In the genomic region with DNA sequence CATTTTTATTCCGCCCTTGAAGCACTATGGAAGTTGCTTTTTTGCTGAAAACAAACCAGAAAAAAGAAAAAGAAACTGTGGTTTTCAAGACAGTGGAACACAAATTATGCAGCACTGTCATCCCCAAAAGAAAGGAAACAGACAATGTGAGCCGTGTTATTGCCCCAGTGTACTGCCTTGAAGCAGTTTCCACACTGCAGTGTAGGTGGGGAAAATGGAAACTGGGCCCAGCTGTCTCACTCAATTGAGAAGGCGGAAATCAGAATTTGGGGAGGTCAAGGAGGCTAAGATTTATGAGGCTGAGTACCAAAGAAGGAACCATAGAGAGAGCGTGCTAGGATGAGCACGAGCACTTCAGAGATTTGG, we compare ENCODE assay signal across 16 cellular contexts. TPM values are rescaled to one million over a fixed set of nuclear protein-coding genes. Genes with fewer than 3 reads are reported as not detected.
DNase-seq lines count a peak whose midpoint lies in the region; ATAC-seq and TF ChIP-seq lines count a peak whose summit lies in the region.
"Had no signal": no experiment of that assay in that cellular context is flagged by ENCODE, and none has a peak within 500 bp of the region (broad histone marks: within the 10 kb centered on the region; RNA-seq: fewer than 3 reads in every experiment).

No MANE protein-coding gene starts in this region.

- peak overlapping the region; percentile 57 for H3K4ac ChIP-seq in IMR-90 (ENCODE audit: low read depth, low read length)

- H3K36me3 ChIP-seq in IMR-90 (ENCODE audit: control insufficient read depth, insufficient read depth, low read length) = peaks cover 11% of the 10 kb centered on the region
- peaks cover 0 to 48% (median 25%) of the 10 kb centered on the region in 4 donors for H3K36me3 ChIP-seq in esophagus muscularis mucosa

- no peak overlapping the region for H2BK5ac ChIP-seq in IMR-90 (ENCODE audit: low read depth, low read length, poor library complexity, severe bottlenecking)

- H3K36me3 Mint-ChIP-seq in activated T-cell treated with anti-CD3 and anti-CD28 coated beads, Interleukin-2, amount 50 U/mL, for 24 hours (ENCODE audit: low read depth) = peaks cover 54% of the 10 kb centered on the region
- peaks cover 24% of the 10 kb centered on the region for H3K36me3 Mint-ChIP-seq in activated T-helper 17 cell treated with anti-CD3 and anti-CD28 coated beads, Interleukin-2, amount 50 U/mL, for 72 hours (ENCODE audit: low read depth)

- H3K56ac ChIP-seq in IMR-90 (ENCODE audit: extremely low read depth, insufficient read depth, low read length) = no peak overlapping the region

- no peak for TF ChIP-seq EP300 in esophagus muscularis mucosa (IDR thresholded peaks at IDR 0.05)

- H4K5ac ChIP-seq in IMR-90 (ENCODE audit: low read depth, low read length) = no peak overlapping the region

- H3K4me3 Mint-ChIP-seq in activated T-cell treated with anti-CD3 and anti-CD28 coated beads, Interleukin-2, amount 50 U/mL, for 24 hours = no peak overlapping the region
- H3K4me3 Mint-ChIP-seq in activated T-helper 17 cell treated with anti-CD3 and anti-CD28 coated beads, Interleukin-2, amount 50 U/mL, for 72 hours = peak overlapping the region; percentile 18
- H3K4me3 Mint-ChIP-seq: B cell; CD4-positive, CD25-positive, alpha-beta regulatory T cell had no signal

- H3K4me1 Mint-ChIP-seq in activated T-cell treated with anti-CD3 and anti-CD28 coated beads, Interleukin-2, amount 50 U/mL, for 24 hours (ENCODE audit: low read depth) = peaks cover 21% of the 10 kb centered on the region
- peaks cover 12% of the 10 kb centered on the region for H3K4me1 Mint-ChIP-seq in activated T-helper 17 cell treated with anti-CD3 and anti-CD28 coated beads, Interleukin-2, amount 50 U/mL, for 72 hours
- H3K4me1 Mint-ChIP-seq: B cell had no signal

- dilution Hi-C loops in IMR-90 (cut with HindIII; ENCODE audit: low sequenced_read_pairs, unreplicated experiment) = no loop called here

- H2AK9ac ChIP-seq in IMR-90 (replicated peaks; ENCODE audit: low read depth, low read length, poor library complexity) = no peak overlapping the region

- H3K18ac ChIP-seq in IMR-90 (ENCODE audit: low read depth, low read length) = no peak overlapping the region

- TF ChIP-seq POLR2A in IMR-90 (IDR thresholded peaks at IDR 0.05; ENCODE audit: low read depth, low read length) = no peak
- TF ChIP-seq POLR2A in esophagus muscularis mucosa (IDR thresholded peaks at IDR 0.05; ENCODE audit: low read depth) = no peak

- H3K9me3 Mint-ChIP-seq in activated T-cell treated with anti-CD3 and anti-CD28 coated beads, Interleukin-2, amount 50 U/mL, for 24 hours = peaks cover 11% of the 10 kb centered on the region
- no peaks in the 10 kb centered on the region for H3K9me3 Mint-ChIP-seq in activated T-helper 17 cell treated with anti-CD3 and anti-CD28 coated beads, Interleukin-2, amount 50 U/mL, for 72 hours

- H2BK120ac ChIP-seq in IMR-90 (ENCODE audit: low read depth, low read length) = no peak overlapping the region

- peaks cover 19 to 39% of the 10 kb centered on the region in 2 experiments for H3K79me1 ChIP-seq in IMR-90 (ENCODE audit: low read depth in 1 of 2, low read length in 2 of 2)

- no peak overlapping the region for H3K9ac ChIP-seq in IMR-90 (ENCODE audit: low read depth, low read length)

- H3K27ac ChIP-seq in IMR-90 (ENCODE audit: insufficient read depth, low read length) (no peak overlapping the region), esophagus muscularis mucosa (replicated peaks in 1 of 4) (no peak overlapping the region)
- H3K27ac ChIP-seq: RWPE1 had no signal

- H3K4me2 ChIP-seq in IMR-90 (ENCODE audit: low read depth, low read length) = no peak overlapping the region

- CTCF ChIA-PET in IMR-90 (lab: Yijun Ruan, JAX) = no interaction called here

- H3K27me3 ChIP-seq in IMR-90 (ENCODE audit: control insufficient read depth, insufficient read depth, low read length) (no peaks in the 10 kb centered on the region), esophagus muscularis mucosa (no peaks in the 10 kb centered on the region)

- no TSS peak for BruUV-seq in IMR-90 (replicated peaks; lab: Mats Ljungman, UMichigan)

- no peaks in the 10 kb centered on the region for H3K9me3 ChIP-seq in IMR-90 (ENCODE audit: control insufficient read depth, insufficient read depth, low read length)
- H3K9me3 ChIP-seq in esophagus muscularis mucosa = no peaks in the 10 kb centered on the region

- H4K20me1 ChIP-seq in IMR-90 (ENCODE audit: insufficient read depth, low read length) = peaks cover 13% of the 10 kb centered on the region; the same call in 1 of the 2 replicates

- 0 out of 3 replicates have a peak overlapping the region, but pooled peaks have one; percentile 23 for H2BK15ac ChIP-seq in IMR-90 (ENCODE audit: low read depth, low read length)

- no peak overlapping the region for H4K91ac ChIP-seq in IMR-90 (ENCODE audit: insufficient read depth, low read depth, low read length)

- TF ChIP-seq CTCF in IMR-90 (conservative IDR thresholded peaks at IDR 0.05; ENCODE audit: low read depth, low read length) (no peak), esophagus muscularis mucosa (IDR thresholded peaks at IDR 0.05) (no peak)

- peak overlapping the region; percentile 42 for H3K27ac Mint-ChIP-seq in activated T-cell treated with anti-CD3 and anti-CD28 coated beads, Interleukin-2, amount 50 U/mL, for 24 hours
- peak overlapping the region; percentile 71 for H3K27ac Mint-ChIP-seq in activated T-helper 17 cell treated with anti-CD3 and anti-CD28 coated beads, Interleukin-2, amount 50 U/mL, for 72 hours
- H3K27ac Mint-ChIP-seq: B cell had no signal

- peaks cover 9% of the 10 kb centered on the region; the same call in 1 of the 2 replicates for H3K9me1 ChIP-seq in IMR-90 (ENCODE audit: insufficient read depth, low read length)

- intact Hi-C loops in IMR-90 (cut with micrococcal nuclease) (loop anchor here (5.0 kb wide), 1 partner anchor 50 kb away; no protein-coding TSS in a partner anchor), esophagus muscularis mucosa (cut with DNase I) (no loop called here)

- 95% methylated on average over 3 of the region's 5 CpGs; no CpG with 5 or more reads in 1 of the 2 experiments for WGBS in IMR-90 (ENCODE audit: extremely low coverage in 2 of 2, insufficient read length in 1 of 2), 2 experiments
- 92% methylated on average over 5 of the region's 5 CpGs for WGBS in esophagus muscularis mucosa

- no peak for TF ChIP-seq RAD21 in IMR-90 (IDR thresholded peaks at IDR 0.05; ENCODE audit: low read length)

- no peak overlapping the region for H3K14ac ChIP-seq in IMR-90 (replicated peaks; ENCODE audit: low read depth, low read length)

- H4K8ac ChIP-seq in IMR-90 (ENCODE audit: low read depth in 2 of 2, low read length in 2 of 2) = no peak overlapping the region

- H2AFZ ChIP-seq in IMR-90 (replicated peaks; ENCODE audit: low read length, poor library complexity) = no peak overlapping the region

- POLR2A ChIA-PET in IMR-90 (lab: Charles Lee; ENCODE audit: unreplicated experiment) = no interaction called here

- no peak overlapping the region for H3K4me3 ChIP-seq in IMR-90 (ENCODE audit: insufficient read depth, low read depth, low read length)
- no peak overlapping the region for H3K4me3 ChIP-seq in esophagus muscularis mucosa

- in situ Hi-C loops in IMR-90 (cut with MboI; ENCODE audit: low sequenced_read_pairs) = no loop called here

- no peak overlapping the region for H3K23ac ChIP-seq in IMR-90 (ENCODE audit: low read depth, low read length)

- ATAC-seq in IMR-90 (ENCODE audit: low read depth) = no peak
- ATAC-seq in activated T-helper 17 cell treated with anti-CD3 and anti-CD28 coated beads, Interleukin-2, amount 50 U/mL, for 72 hours (replicated peaks) = peak; percentile 80

- peaks cover 8% of the 10 kb centered on the region for H3K4me1 ChIP-seq in IMR-90 (ENCODE audit: control insufficient read depth, insufficient read depth, low read length)
- H3K4me1 ChIP-seq in esophagus muscularis mucosa = peaks cover 0 to 6% (median 0%) of the 10 kb centered on the region in 4 donors

- H3K27me3 Mint-ChIP-seq in activated T-cell treated with anti-CD3 and anti-CD28 coated beads, Interleukin-2, amount 50 U/mL, for 24 hours = no peaks in the 10 kb centered on the region
- H3K27me3 Mint-ChIP-seq in activated T-helper 17 cell treated with anti-CD3 and anti-CD28 coated beads, Interleukin-2, amount 50 U/mL, for 72 hours = no peaks in the 10 kb centered on the region
- H3K27me3 Mint-ChIP-seq: B cell had no signal

- no peak for DNase-seq in activated T-cell treated with anti-CD3 and anti-CD28 coated beads, Interleukin-2, amount 50 U/mL, for 24 hours
- no peak for DNase-seq in activated T-cell treated with anti-CD3 and anti-CD28 coated beads, Interleukin-2, amount 50 U/mL, for 48 hours
- no peak for DNase-seq in IMR-90
- DNase-seq in esophagus muscularis mucosa (ENCODE audit: extremely low spot score) = peak; percentile 31
- DNase-seq in activated effector memory CD4-positive, alpha-beta T cell treated with Interleukin-2 at 50 U/mL for 16 hours = no peak
- DNase-seq in NCI-H345 treated with DMSO at 0.1 percent for 48 hours (lab: John Stamatoyannopoulos, UW; ENCODE audit: unreplicated experiment) = no peak
- DNase-seq: Calu3; CD4-positive, CD25-positive, alpha-beta regulatory T cell; KBM-7; NCI-H1436; NCI-H2029 treated with DMSO at 0.1 percent for 48 hours; NCI-H2171 treated with DMSO at 0.1 percent for 48 hours; NCI-H748 treated with DMSO at 0.1 percent for 48 hours had no signal

- 0 out of 2 replicates have a peak overlapping the region, but pooled peaks have one; percentile 64 for H2AK5ac ChIP-seq in IMR-90 (ENCODE audit: low read depth, low read length)

- H2BK20ac ChIP-seq in IMR-90 (ENCODE audit: low read depth, low read length) = no peak overlapping the region

TF ChIP-seq in IMR-90, 13 proteins besides CTCF, POLR2A, EP300 and RAD21 (continues in another document):
- no peak for TF ChIP-seq MAFK (IDR thresholded peaks at IDR 0.05; ENCODE audit: low read depth, low read length)
- no peak for TF ChIP-seq CEBPB (IDR thresholded peaks at IDR 0.05; ENCODE audit: low read depth, low read length)
- TF ChIP-seq, protein P1, sequence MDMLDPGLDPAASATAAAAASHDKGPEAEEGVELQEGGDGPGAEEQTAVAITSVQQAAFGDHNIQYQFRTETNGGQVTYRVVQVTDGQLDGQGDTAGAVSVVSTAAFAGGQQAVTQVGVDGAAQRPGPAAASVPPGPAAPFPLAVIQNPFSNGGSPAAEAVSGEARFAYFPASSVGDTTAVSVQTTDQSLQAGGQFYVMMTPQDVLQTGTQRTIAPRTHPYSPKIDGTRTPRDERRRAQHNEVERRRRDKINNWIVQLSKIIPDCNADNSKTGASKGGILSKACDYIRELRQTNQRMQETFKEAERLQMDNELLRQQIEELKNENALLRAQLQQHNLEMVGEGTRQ (IDR thresholded peaks at IDR 0.05; ENCODE audit: low read depth, low read length) = no peak
- no peak for TF ChIP-seq FOS (IDR thresholded peaks at IDR 0.05; ENCODE audit: low read depth, low read length)
- no peak for TF ChIP-seq NFE2L2 (IDR thresholded peaks at IDR 0.05; ENCODE audit: low read depth, low read length)

RNA-seq across cellular contexts. Expression of a gene that starts 55.5 kb away (rescaled TPM):
- total RNA-seq in IMR-90 (2012; rRNA removed) = 81.7 and 87.3 TPM in 2 replicates
- 48.0 and 55.3 TPM in 2 replicates for polyA plus RNA-seq in IMR-90 (2012; rRNA removed)
- 28.8 and 39.7 TPM in 2 replicates for polyA plus RNA-seq in IMR-90 (2012; cell fraction: cytosol; rRNA removed)
- polyA plus RNA-seq in IMR-90 (2012; cell fraction: nucleus; rRNA removed; ENCODE audit: low replicate concordance) = 22.6 and 65.6 TPM in 2 replicates
- 10 to 100 TPM; 24.4 to 27.0 TPM for total RNA-seq in activated T-helper 17 cell treated with anti-CD3 and anti-CD28 coated beads, Interleukin-2, amount 50 U/mL, for 72 hours
- 100 to 1,000 TPM in 2 of 4 donors, 10 to 100 TPM in 2; 72.7 to 130 (median 107) TPM for total RNA-seq in esophagus muscularis mucosa
